Comparison of ENCODE assay signal across 13 cellular contexts in the genomic region with DNA sequence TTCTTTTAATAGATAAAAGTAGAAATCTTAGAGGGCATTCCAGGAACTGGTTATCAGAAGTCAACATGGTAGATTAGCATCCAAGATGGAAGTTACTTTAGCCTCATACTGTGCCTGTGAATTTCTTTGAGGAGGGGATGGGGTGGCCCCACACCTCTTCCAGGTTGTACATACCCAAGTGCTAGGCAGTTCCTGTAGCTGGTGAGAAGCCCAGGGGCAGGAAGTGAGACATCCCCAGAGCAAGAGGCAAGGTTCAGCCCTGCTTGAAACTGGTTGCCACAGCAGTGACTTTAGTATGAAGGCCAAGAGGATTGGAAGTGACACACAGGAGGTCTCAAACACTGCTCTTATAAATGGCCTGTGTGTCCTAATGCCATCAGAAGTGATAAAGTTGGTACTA. TPM values are rescaled to one million over a fixed set of nuclear protein-coding genes. Genes with fewer than 3 reads are reported as not detected.
DNase-seq lines count a peak whose midpoint lies in the region; ATAC-seq and TF ChIP-seq lines count a peak whose summit lies in the region.
"Had no signal": no experiment of that assay in that cellular context is flagged by ENCODE, and none has a peak within 500 bp of the region (broad histone marks: within the 10 kb centered on the region; RNA-seq: fewer than 3 reads in every experiment).

No MANE protein-coding gene starts in this region.

- H3K27me3 ChIP-seq in gastroesophageal sphincter: no peaks in the 10 kb centered on the region
- H3K27me3 ChIP-seq in thymus (ENCODE audit: control insufficient read depth, insufficient read depth): no peaks in the 10 kb centered on the region

- CTCF ChIA-PET in activated CD8-positive, alpha-beta T cell treated with anti-CD3 and anti-CD28 coated beads for 36 hours (lab: Charles Lee): interaction anchor here (0.6 to 4.0 kb wide), 4 partner anchors 8 to 359 kb away, joined by 3 to 18 read pairs (median 6); a partner anchor contains a TSS

- H3K9me3 ChIP-seq in gastroesophageal sphincter (no peaks in the 10 kb centered on the region), thymus (ENCODE audit: control insufficient read depth) (no peaks in the 10 kb centered on the region)

- H3K27ac Mint-ChIP-seq in activated CD8-positive, alpha-beta T cell treated with anti-CD3 and anti-CD28 coated beads for 36 hours: peak overlapping the region; percentile 79
- no peak overlapping the region for H3K27ac Mint-ChIP-seq in progenitor cell of endocrine pancreas

- POLR2A ChIA-PET in activated CD8-positive, alpha-beta T cell treated with anti-CD3 and anti-CD28 coated beads for 36 hours (lab: Charles Lee): interaction anchor here (0.9 to 2.1 kb wide), 3 partner anchors 10 to 16 kb away, joined by 3 to 12 read pairs (median 5); a partner anchor contains a TSS

- H3K27me3 Mint-ChIP-seq in activated CD8-positive, alpha-beta T cell treated with anti-CD3 and anti-CD28 coated beads for 36 hours: no peaks in the 10 kb centered on the region
- no peaks in the 10 kb centered on the region for H3K27me3 Mint-ChIP-seq in progenitor cell of endocrine pancreas

- H3K27ac ChIP-seq in gastroesophageal sphincter (no peak overlapping the region), thymus (ENCODE audit: low read depth) (peak overlapping the region; percentile 48)

- H3K36me3 Mint-ChIP-seq in activated CD8-positive, alpha-beta T cell treated with anti-CD3 and anti-CD28 coated beads for 36 hours (ENCODE audit: low read depth): peaks cover 70% of the 10 kb centered on the region
- H3K36me3 Mint-ChIP-seq in progenitor cell of endocrine pancreas (ENCODE audit: insufficient read depth): peaks cover 13% of the 10 kb centered on the region

- H3K36me3 ChIP-seq in gastroesophageal sphincter (peaks cover 0 to 100% of the 10 kb centered on the region in 2 donors), thymus (ENCODE audit: control insufficient read depth, insufficient read depth) (peaks cover 31% of the 10 kb centered on the region)

- H3K4me1 ChIP-seq in gastroesophageal sphincter: no peaks in the 10 kb centered on the region
- H3K4me1 ChIP-seq in thymus (ENCODE audit: control insufficient read depth, insufficient read depth, low read length): peaks cover 15% of the 10 kb centered on the region

- peak; percentile 13 for DNase-seq in activated T-cell treated with anti-CD3 and anti-CD28 coated beads for 1 hour (ENCODE audit: low read depth)
- no peak for DNase-seq in activated T-cell treated with anti-CD3 and anti-CD28 coated beads for 4 hours
- peak; percentile 73 for DNase-seq in activated CD8-positive, alpha-beta T cell treated with anti-CD3 and anti-CD28 coated beads for 36 hours
- DNase-seq in NCI-H510A (lab: John Stamatoyannopoulos, UW): no peak
- DNase-seq in progenitor cell of endocrine pancreas (ENCODE audit: low spot score, unreplicated experiment): no peak
- no peak for DNase-seq in KG1 (lab: John Stamatoyannopoulos, UW)
- DNase-seq: amniotic stem cell, GF-D8, hypothalamus, NCI-H69, small intestine had no signal

- peaks cover 65% of the 10 kb centered on the region for H3K4me1 Mint-ChIP-seq in activated CD8-positive, alpha-beta T cell treated with anti-CD3 and anti-CD28 coated beads for 36 hours (ENCODE audit: low read depth)
- H3K4me1 Mint-ChIP-seq in progenitor cell of endocrine pancreas (ENCODE audit: low read depth): no peaks in the 10 kb centered on the region

- no peak overlapping the region for H3K4me3 Mint-ChIP-seq in activated CD8-positive, alpha-beta T cell treated with anti-CD3 and anti-CD28 coated beads for 36 hours
- H3K4me3 Mint-ChIP-seq in progenitor cell of endocrine pancreas (ENCODE audit: low read depth): no peak overlapping the region

- TF ChIP-seq EP300 in gastroesophageal sphincter (IDR thresholded peaks at IDR 0.05): no peak

- TF ChIP-seq POLR2A in gastroesophageal sphincter (IDR thresholded peaks at IDR 0.05): no peak

- H3K9me3 Mint-ChIP-seq in activated CD8-positive, alpha-beta T cell treated with anti-CD3 and anti-CD28 coated beads for 36 hours: no peaks in the 10 kb centered on the region
- no peaks in the 10 kb centered on the region for H3K9me3 Mint-ChIP-seq in progenitor cell of endocrine pancreas (ENCODE audit: low read depth)

- H3K4me3 ChIP-seq in gastroesophageal sphincter (no peak overlapping the region), thymus (ENCODE audit: low read length) (no peak overlapping the region)

- TF ChIP-seq CTCF in activated CD8-positive, alpha-beta T cell treated with anti-CD3 and anti-CD28 coated beads for 36 hours (IDR thresholded peaks at IDR 0.05): no peak
- TF ChIP-seq CTCF in gastroesophageal sphincter (IDR thresholded peaks at IDR 0.05) (no peak), progenitor cell of endocrine pancreas (IDR thresholded peaks at IDR 0.05; ENCODE audit: unreplicated experiment) (no peak)

- ATAC-seq in activated CD8-positive, alpha-beta T cell treated with anti-CD3 and anti-CD28 coated beads for 36 hours: peak; percentile 73
- peak; percentile 22 for ATAC-seq in gastroesophageal sphincter

- intact Hi-C loops in activated CD8-positive, alpha-beta T cell treated with anti-CD3 and anti-CD28 coated beads for 36 hours (cut with micrococcal nuclease): no loop called here

RNA-seq across cellular contexts. Expression of a gene that starts 11.9 kb away (rescaled TPM):
- 10 to 100 TPM; 24.7 to 28.0 TPM for total RNA-seq in activated CD8-positive, alpha-beta T cell treated with anti-CD3 and anti-CD28 coated beads for 36 hours
- total RNA-seq in gastroesophageal sphincter (10 to 100 TPM in 3 of 4 donors, 1 to 10 TPM in 1; 7.8 to 26.0 (median 21.4) TPM), progenitor cell of endocrine pancreas (17.2 and 25.2 TPM in 2 replicates)
- polyA plus RNA-seq in thymus: 13.2 TPM

RNA-seq across cellular contexts. Expression of a gene that starts 27.8 kb away (rescaled TPM):
- total RNA-seq in activated CD8-positive, alpha-beta T cell treated with anti-CD3 and anti-CD28 coated beads for 36 hours: 1 to 10 TPM; 1.4 to 1.8 TPM
- total RNA-seq in gastroesophageal sphincter (1 to 10 TPM in 3 of 4 donors, under 1 TPM in 1; 0.78 to 4.9 (median 1.8) TPM), progenitor cell of endocrine pancreas (0.13 TPM in 1 of 2 replicates, not detected in the other)
- polyA plus RNA-seq in thymus: 2.5 TPM

Comparison
In these comparisons a context has a peak if more than half of its experiments do, and no peak if none do; other contexts are left out.
1. DNase-seq: peak in activated T-cell treated with anti-CD3 and anti-CD28 coated beads for 1 hour (single experiment) and activated CD8-positive, alpha-beta T cell treated with anti-CD3 and anti-CD28 coated beads for 36 hours (single experiment); none in activated T-cell treated with anti-CD3 and anti-CD28 coated beads for 4 hours (single experiment), NCI-H510A (single experiment), progenitor cell of endocrine pancreas (single experiment) and KG1 (single experiment).